Comparison of ENCODE assay signal across 7 cellular contexts in the genomic region with DNA sequence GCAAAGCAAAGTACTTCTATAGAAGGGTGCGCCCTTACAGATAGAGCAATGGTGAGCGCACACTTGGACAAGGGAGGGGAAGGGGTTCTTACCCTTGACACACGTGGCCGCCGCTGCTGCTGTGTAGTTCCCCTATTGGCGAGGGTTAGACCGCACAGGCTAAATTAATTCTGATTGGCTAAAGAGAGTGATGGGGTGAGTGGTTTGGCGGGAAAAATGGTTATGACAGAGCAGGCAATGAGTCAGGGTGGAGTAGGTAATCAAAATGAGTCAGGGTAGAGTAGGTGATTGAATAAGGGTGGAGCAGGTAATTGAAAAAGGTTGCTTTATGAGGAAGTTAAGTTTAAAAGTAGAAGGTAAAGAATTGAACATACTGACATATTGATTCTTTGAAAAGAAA.
DNase-seq lines count a peak whose midpoint lies in the region; ATAC-seq and TF ChIP-seq lines count a peak whose summit lies in the region.
"Not testable (repeated sequence)": the region's sequence is repeated elsewhere in the genome, so short reads cannot be mapped to it uniquely, and the experiment has no call there.

No MANE protein-coding gene starts in this region.

- H3K4me1 Mint-ChIP-seq in activated CD4-positive, alpha-beta memory T cell treated with anti-CD3 and anti-CD28 coated beads for 36 hours (ENCODE audit: low read depth): peaks cover 62% of the 10 kb centered on the region
- H3K4me1 Mint-ChIP-seq in activated naive CD4-positive, alpha-beta T cell treated with anti-CD3 and anti-CD28 coated beads, Interleukin-2, amount 10 ng/mL, durations not matched to agents 7 days and 5 days: peaks cover 54% of the 10 kb centered on the region

- H3K4me2 ChIP-seq in mammary epithelial cell (ENCODE audit: insufficient read depth, low read depth, low read length): not testable (repeated sequence)

- H3K9me3 ChIP-seq in mammary epithelial cell (replicated peaks; ENCODE audit: insufficient read depth, low read length): not testable (repeated sequence)

- not testable (repeated sequence) for H3K27ac ChIP-seq in mammary epithelial cell (ENCODE audit: insufficient read depth, low read depth, low read length)

- not testable (repeated sequence) for H4K20me1 ChIP-seq in mammary epithelial cell (ENCODE audit: insufficient read depth, low read length)

- DNase-seq in ELR (ENCODE audit: low read depth): peak; percentile 18
- peak; percentile 8 for DNase-seq in RKO (ENCODE audit: low spot score)
- peak; percentile 48 for DNase-seq in activated CD4-positive, alpha-beta memory T cell treated with anti-CD3 and anti-CD28 coated beads for 36 hours
- not testable (repeated sequence) for DNase-seq in activated naive CD4-positive, alpha-beta T cell treated with anti-CD3 and anti-CD28 coated beads, Interleukin-2, amount 10 ng/mL, durations not matched to agents 7 days and 5 days; left colon
- DNase-seq in mammary epithelial cell: peak; percentile 60
- peak; percentile 8 for DNase-seq in stimulated activated CD4-positive, alpha-beta T cell treated with anti-CD3 and anti-CD28 coated beads, Interleukin-15, amount 100 ng/mL, for 24 hours

- CTCF ChIA-PET in activated CD4-positive, alpha-beta memory T cell treated with anti-CD3 and anti-CD28 coated beads for 36 hours (lab: Charles Lee); activated naive CD4-positive, alpha-beta T cell treated with anti-CD3 and anti-CD28 coated beads, Interleukin-2, amount 10 ng/mL, durations not matched to agents 7 days and 5 days (lab: Charles Lee); mammary epithelial cell (lab: Charles Lee; ENCODE audit: low non-redundant PET): not testable (repeated sequence)

- not testable (repeated sequence) for H3K4me3 ChIP-seq in mammary epithelial cell (replicated peaks in 1 of 3; ENCODE audit: insufficient read depth in 1 of 3, low read depth in 2 of 3, low read length in 3 of 3)

- peaks cover 10% of the 10 kb centered on the region for H3K36me3 Mint-ChIP-seq in activated CD4-positive, alpha-beta memory T cell treated with anti-CD3 and anti-CD28 coated beads for 36 hours
- peaks cover 17% of the 10 kb centered on the region for H3K36me3 Mint-ChIP-seq in activated naive CD4-positive, alpha-beta T cell treated with anti-CD3 and anti-CD28 coated beads, Interleukin-2, amount 10 ng/mL, durations not matched to agents 7 days and 5 days

- POLR2A ChIA-PET in activated CD4-positive, alpha-beta memory T cell treated with anti-CD3 and anti-CD28 coated beads for 36 hours (lab: Charles Lee): not testable (repeated sequence)

- peaks cover 83% of the 10 kb centered on the region for H3K79me2 ChIP-seq in mammary epithelial cell (ENCODE audit: insufficient read depth, low read length)

- H3K4me3 Mint-ChIP-seq in activated CD4-positive, alpha-beta memory T cell treated with anti-CD3 and anti-CD28 coated beads for 36 hours; activated naive CD4-positive, alpha-beta T cell treated with anti-CD3 and anti-CD28 coated beads, Interleukin-2, amount 10 ng/mL, durations not matched to agents 7 days and 5 days: not testable (repeated sequence)

- TF ChIP-seq CTCF in mammary epithelial cell (conservative IDR thresholded peaks at IDR 0.05 in 1 of 2, IDR thresholded peaks at IDR 0.05 in 1 of 2; ENCODE audit: extremely low read depth in 1 of 2, insufficient read depth in 1 of 2, low read depth in 1 of 2, low read length in 2 of 2): not testable (repeated sequence)

- H3K36me3 ChIP-seq in mammary epithelial cell (ENCODE audit: insufficient read depth, low read length): not testable (repeated sequence)

- peak overlapping the region; percentile 67 for H3K27ac Mint-ChIP-seq in activated CD4-positive, alpha-beta memory T cell treated with anti-CD3 and anti-CD28 coated beads for 36 hours
- peak overlapping the region; percentile 75 for H3K27ac Mint-ChIP-seq in activated naive CD4-positive, alpha-beta T cell treated with anti-CD3 and anti-CD28 coated beads, Interleukin-2, amount 10 ng/mL, durations not matched to agents 7 days and 5 days

- not testable (repeated sequence) for H3K9me3 Mint-ChIP-seq in activated CD4-positive, alpha-beta memory T cell treated with anti-CD3 and anti-CD28 coated beads for 36 hours; activated naive CD4-positive, alpha-beta T cell treated with anti-CD3 and anti-CD28 coated beads, Interleukin-2, amount 10 ng/mL, durations not matched to agents 7 days and 5 days

- not testable (repeated sequence) for H3K27me3 Mint-ChIP-seq in activated CD4-positive, alpha-beta memory T cell treated with anti-CD3 and anti-CD28 coated beads for 36 hours; activated naive CD4-positive, alpha-beta T cell treated with anti-CD3 and anti-CD28 coated beads, Interleukin-2, amount 10 ng/mL, durations not matched to agents 7 days and 5 days

- not testable (repeated sequence) for H3K27me3 ChIP-seq in mammary epithelial cell (ENCODE audit: insufficient read depth, low read length)

- ATAC-seq in left colon: peak; percentile 65

- in situ Hi-C loops in mammary epithelial cell (cut with MboI; ENCODE audit: low sequenced_read_pairs in 2 of 2): not testable (repeated sequence)

- H3K4me1 ChIP-seq in mammary epithelial cell (ENCODE audit: insufficient read depth, low read length): not testable (repeated sequence)

- not testable (repeated sequence) for H3K9ac ChIP-seq in mammary epithelial cell (ENCODE audit: insufficient read depth, low read length)

- not testable (repeated sequence) for BruUV-seq in mammary epithelial cell (replicated peaks; lab: Mats Ljungman, UMichigan)

- dilution Hi-C loops in mammary epithelial cell (cut with HindIII; ENCODE audit: low sequenced_read_pairs): not testable (repeated sequence)

- intact Hi-C loops in activated CD4-positive, alpha-beta memory T cell treated with anti-CD3 and anti-CD28 coated beads for 36 hours (cut with micrococcal nuclease): loop anchor here (5.0 to 10.0 kb wide), 3 partner anchors 73 to 127 kb away; a partner anchor contains a TSS
- intact Hi-C loops in mammary epithelial cell (cut with micrococcal nuclease); left colon (cut with DNase I, micrococcal nuclease): not testable (repeated sequence)

- 96% methylated on average over 8 of the region's 8 CpGs for WGBS in mammary epithelial cell (ENCODE audit: low coverage, missing lambda C conversion rate)

- H2AFZ ChIP-seq in mammary epithelial cell (ENCODE audit: low read depth, low read length): not testable (repeated sequence)
